Comparison of ENCODE assay signal across 18 cellular contexts in genomic region chr5:150338546-150338945, GRCh38. TPM values are rescaled to one million over a fixed set of nuclear protein-coding genes. Genes with fewer than 3 reads are reported as not detected.
DNase-seq lines count a peak whose midpoint lies in the region; ATAC-seq, FAIRE-seq and TF ChIP-seq lines count a peak whose summit lies in the region.
"Had no signal": no experiment of that assay in that cellular context is flagged by ENCODE, and none has a peak within 500 bp of the region (broad histone marks: within the 10 kb centered on the region; RNA-seq: fewer than 3 reads in every experiment).

No MANE protein-coding gene starts in this region.

- H3K9ac ChIP-seq in BLaER1 (peak overlapping the region; percentile 34; the same call in 1 of the 2 replicates), K562 (ENCODE audit: insufficient read depth in 1 of 2, low read depth in 2 of 2, low read length in 2 of 2) (no peak overlapping the region)

- no peak for TF ChIP-seq EP300 in K562 (IDR thresholded peaks at IDR 0.05; ENCODE audit: low read length)

- in situ Hi-C loops in K562 (cut with MboI): no loop called here

- BruUV-seq in K562 (replicated peaks; lab: Mats Ljungman, UMichigan): no TSS peak

- DNase-seq in K562 (ENCODE audit: extremely low read depth in 1 of 4, low spot score in 3 of 4) (no peak), myocyte (ENCODE audit: low read depth) (peak; percentile 85), spleen (peak; percentile 12), activated gamma-delta T cell treated with Interleukin-2 at 50 U/mL for 16 hours (no peak), NCI-H128 (lab: John Stamatoyannopoulos, UW; ENCODE audit: unreplicated experiment) (no peak), NCI-H1105 (lab: John Stamatoyannopoulos, UW) (no peak)
- DNase-seq: GOT3, NCI-H1092 treated with DMSO at 0.1 percent for 48 hours, NCI-H187, NCI-H2171, NCI-H446 treated with DMSO at 0.1 percent for 48 hours, Peyer's patch, SHP77 treated with DMSO at 0.1 percent for 48 hours had no signal

- POLR2A ChIA-PET in K562 (lab: Yijun Ruan, JAX): no interaction called here

- H4K20me1 ChIP-seq in BLaER1 (no peaks in the 10 kb centered on the region), K562 (replicated peaks; ENCODE audit: control insufficient read depth, insufficient read depth, low read length) (no peaks in the 10 kb centered on the region)

- 0 out of 2 replicates have a peak, but pooled peaks cover 5% of the 10 kb centered on the region for H3K9me3 ChIP-seq in BLaER1
- no peaks in the 10 kb centered on the region for H3K9me3 ChIP-seq in K562 (replicated peaks; ENCODE audit: control insufficient read depth, insufficient read depth, low read depth, low read length)
- no peaks in the 10 kb centered on the region for H3K9me3 ChIP-seq in spleen
- H3K9me3 ChIP-seq: Peyer's patch had no signal

- WGBS in K562 (ENCODE audit: insufficient coverage, low coverage, missing lambda C conversion rate): 23% methylated on average over 11 of the region's 11 CpGs
- WGBS in spleen, 5 donors: 89 to 99% (median 91%) methylated on average over 11 of the region's 11 CpGs

- H3K79me2 ChIP-seq in K562 (ENCODE audit: control insufficient read depth, insufficient read depth, low read length): no peaks in the 10 kb centered on the region

- H3K27ac ChIP-seq in BLaER1 (peak overlapping the region; percentile 72), K562 (ENCODE audit: extremely low read depth, low read depth, low read length) (no peak overlapping the region), spleen (no peak overlapping the region)
- H3K27ac ChIP-seq: HL-60, Peyer's patch had no signal

- H3K4me2 ChIP-seq in BLaER1: peak overlapping the region; percentile 66
- no peak overlapping the region for H3K4me2 ChIP-seq in K562 (ENCODE audit: insufficient read depth, low read length)

- no peak overlapping the region for H3K4me3 ChIP-seq in BLaER1
- H3K4me3 ChIP-seq in K562: no peak overlapping the region
- no peak overlapping the region for H3K4me3 ChIP-seq in spleen
- H3K4me3 ChIP-seq: GM12878, Peyer's patch had no signal

- intact Hi-C loops in K562 (cut with micrococcal nuclease) (no loop called here), spleen (cut with DNase I; ENCODE audit: low total_unique reads) (no loop called here)

- TF ChIP-seq CTCF in K562 (IDR thresholded peaks at IDR 0.05 in 2 of 3, conservative IDR thresholded peaks at IDR 0.05 in 1 of 3; ENCODE audit: insufficient read depth in 2 of 3, low read depth in 1 of 3, low read length in 3 of 3) (no peak), spleen (IDR thresholded peaks at IDR 0.05 in 8 of 11, conservative IDR thresholded peaks at IDR 0.05 in 3 of 11) (no peak)

- CTCF ChIA-PET in K562 (lab: Yijun Ruan, JAX; ENCODE audit: low intra/inter-chr PET ratio): no interaction called here

- peak; percentile 39; the same call in 1 of the 3 replicates for ATAC-seq in K562
- ATAC-seq in GM18873 (IDR thresholded peaks at IDR 0.05; ENCODE audit: low FRiP score, unreplicated experiment): no peak
- ATAC-seq: GM12878 had no signal

- H3K9me1 ChIP-seq in K562 (ENCODE audit: control insufficient read depth, insufficient read depth, low read length): no peaks in the 10 kb centered on the region

- no peaks in the 10 kb centered on the region for H3K36me3 ChIP-seq in BLaER1
- H3K36me3 ChIP-seq in K562 (ENCODE audit: control insufficient read depth, insufficient read depth, low read length): no peaks in the 10 kb centered on the region
- H3K36me3 ChIP-seq in spleen: no peaks in the 10 kb centered on the region
- H3K36me3 ChIP-seq: Peyer's patch had no signal

- no peak for FAIRE-seq in K562 (lab: Jason Lieb, UNC)
- FAIRE-seq: GM12878 had no signal

- H2AFZ ChIP-seq in K562 (ENCODE audit: low read depth, low read length): no peak overlapping the region

- TF ChIP-seq POLR2A in K562 (conservative IDR thresholded peaks at IDR 0.05): no peak
- TF ChIP-seq POLR2A in spleen (IDR thresholded peaks at IDR 0.05): no peak

- H3K4me1 ChIP-seq in BLaER1: peaks cover 47% of the 10 kb centered on the region
- H3K4me1 ChIP-seq in K562 (replicated peaks in 1 of 2; ENCODE audit: control insufficient read depth in 2 of 2, insufficient read depth in 2 of 2, low read length in 2 of 2): no peaks in the 10 kb centered on the region
- no peaks in the 10 kb centered on the region for H3K4me1 ChIP-seq in spleen
- H3K4me1 ChIP-seq: Peyer's patch had no signal

- TF ChIP-seq RAD21 in K562 (CRISPR knock-in tag; conservative IDR thresholded peaks at IDR 0.05 in 1 of 2, IDR thresholded peaks at IDR 0.05 in 1 of 2): no peak

- H3K27me3 ChIP-seq in BLaER1 (no peaks in the 10 kb centered on the region), K562 (ENCODE audit: control insufficient read depth in 2 of 2, insufficient read depth in 2 of 2, low read length in 2 of 2) (peaks cover 7 to 24% of the 10 kb centered on the region in 2 experiments), spleen (replicated peaks in 1 of 7) (no peaks in the 10 kb centered on the region)
- H3K27me3 ChIP-seq: Peyer's patch had no signal

TF ChIP-seq in K562, 482 proteins besides CTCF, POLR2A, EP300 and RAD21 (continues in another document):
- TF ChIP-seq RFX7 (CRISPR knock-in tag; IDR thresholded peaks at IDR 0.05): no peak

RNA-seq across cellular contexts. Expression of gene TCOF1, which starts 19.0 kb away (rescaled TPM):
- total RNA-seq in K562 (2011; cell fraction: chromatin; rRNA removed; ENCODE audit: low replicate concordance): 85.2 and 176 TPM in 2 replicates
- 76.1 and 89.9 TPM in 2 replicates for total RNA-seq in K562 (2011; cell fraction: nucleolus; rRNA removed)
- total RNA-seq in K562 (2011; cell fraction: nucleoplasm; rRNA removed): 70.8 and 76.0 TPM in 2 replicates
- total RNA-seq in K562 (2014; rRNA removed) (75.9 and 93.5 TPM in 2 replicates), K562 (2014; rRNA removed; fragmentation: Illumina TruSeq; extraction: Trizol) (49.7 and 61.8 TPM in 2 replicates), K562 (2015; rRNA removed; fragmentation: Illumina TruSeq; extraction: Trizol) (61.7 and 65.3 TPM in 2 replicates), K562 (2021) (122 and 134 TPM in 2 replicates), myocyte (24.8 and 33.4 TPM in 2 replicates), spleen (10 to 100 TPM; 31.8 to 44.3 (median 34.8) TPM)
- polyA plus RNA-seq in K562 (2011; rRNA removed) (20.7 and 23.9 TPM in 2 replicates), K562 (2014; fragmentation: Illumina TruSeq; extraction: Trizol) (98.6 and 113 TPM in 2 replicates), K562 (2014; fragmentation: Nextera tagmentation; extraction: Ambion mirVana) (10 to 100 TPM in 1 of 2 experiments, 1 to 10 TPM in 1; 9.8 to 17.3 TPM), K562 (2014; rRNA removed) (53.9 and 64.1 TPM in 2 replicates), spleen (10 to 100 TPM; 15.3 to 20.1 (median 19.0) TPM)
- polyA plus RNA-seq in K562 (2011; cell fraction: cytosol; rRNA removed): 20.8 and 26.5 TPM in 2 replicates
- 58.2 and 91.5 TPM in 2 replicates for polyA plus RNA-seq in K562 (2011; cell fraction: nucleus; rRNA removed)
- 49.5 and 79.5 TPM in 2 replicates for polyA plus RNA-seq in K562 (2012)
- 20.0 and 23.5 TPM in 2 replicates for polyA minus RNA-seq in K562 (2011; rRNA and poly(A)+ RNA removed)
- 44.1 and 48.4 TPM in 2 replicates for polyA minus RNA-seq in K562 (2011; cell fraction: cytosol; rRNA and poly(A)+ RNA removed)
- 32.2 and 34.8 TPM in 2 replicates for polyA minus RNA-seq in K562 (2011; cell fraction: nucleus; rRNA and poly(A)+ RNA removed)
- 15.3 TPM for polyA plus RNA-seq in myocyte (2012)

RNA-seq across cellular contexts. Expression of gene ARSI, which starts 35.8 kb away (rescaled TPM):
- total RNA-seq in K562 (2011; cell fraction: chromatin; rRNA removed; ENCODE audit: low replicate concordance): not detected in 2 replicates
- 0.26 TPM in 1 of 2 replicates, not detected in the other for total RNA-seq in K562 (2011; cell fraction: nucleolus; rRNA removed)
- total RNA-seq in K562 (2011; cell fraction: nucleoplasm; rRNA removed): not detected in 2 replicates
- total RNA-seq in K562 (2014; rRNA removed): 0.12 TPM in 1 of 2 replicates, not detected in the other
- not detected in 2 replicates for total RNA-seq in K562 (2014; rRNA removed; fragmentation: Illumina TruSeq; extraction: Trizol)
- total RNA-seq in K562 (2015; rRNA removed; fragmentation: Illumina TruSeq; extraction: Trizol): not detected in 2 replicates
- 0.04 TPM in 2 replicates for total RNA-seq in K562 (2021)
- polyA plus RNA-seq in K562 (2011; rRNA removed): 0.07 TPM in 1 of 2 replicates, not detected in the other
- polyA plus RNA-seq in K562 (2011; cell fraction: cytosol; rRNA removed): 0.16 TPM in 1 of 2 replicates, not detected in the other
- polyA plus RNA-seq in K562 (2011; cell fraction: nucleus; rRNA removed): not detected in 2 replicates
- 0.08 TPM in 1 of 2 replicates, not detected in the other for polyA plus RNA-seq in K562 (2012)
- not detected in 2 replicates for polyA plus RNA-seq in K562 (2014; fragmentation: Illumina TruSeq; extraction: Trizol)
- polyA plus RNA-seq in K562 (2014; fragmentation: Nextera tagmentation; extraction: Ambion mirVana): not detected
- not detected in 2 replicates for polyA plus RNA-seq in K562 (2014; rRNA removed)
- polyA minus RNA-seq in K562 (2011; rRNA and poly(A)+ RNA removed): not detected in 2 replicates
- not detected in 2 replicates for polyA minus RNA-seq in K562 (2011; cell fraction: cytosol; rRNA and poly(A)+ RNA removed)
- not detected in 2 replicates for polyA minus RNA-seq in K562 (2011; cell fraction: nucleus; rRNA and poly(A)+ RNA removed)
- 1.7 and 2.4 TPM in 2 replicates for total RNA-seq in myocyte
- polyA plus RNA-seq in myocyte (2012): 1.1 TPM
- 1 to 10 TPM in 5 of 7 donors, under 1 TPM in 2; 0.67 to 3.8 (median 1.1) TPM for total RNA-seq in spleen
- polyA plus RNA-seq in spleen: under 1 TPM; 0.07 to 0.38 (median 0.30) TPM
- total RNA-seq: GM12878, Peyer's patch had no signal
- polyA plus RNA-seq: CD14-positive monocyte, GM12878 had no signal

RNA-seq across cellular contexts. Expression of gene CAMK2A, which starts 49.0 kb away (rescaled TPM):
- 0.19 TPM in 1 of 2 replicates, not detected in the other for total RNA-seq in K562 (2011; cell fraction: chromatin; rRNA removed; ENCODE audit: low replicate concordance)
- 0.17 TPM in 1 of 2 replicates, not detected in the other for total RNA-seq in K562 (2011; cell fraction: nucleolus; rRNA removed)
- total RNA-seq in K562 (2011; cell fraction: nucleoplasm; rRNA removed): 0.07 TPM in 1 of 2 replicates, not detected in the other
- total RNA-seq in K562 (2014; rRNA removed) (0.18 TPM in 1 of 2 replicates, not detected in the other), K562 (2014; rRNA removed; fragmentation: Illumina TruSeq; extraction: Trizol) (not detected in 2 replicates), K562 (2015; rRNA removed; fragmentation: Illumina TruSeq; extraction: Trizol) (0.04 TPM in 2 replicates), K562 (2021) (0.13 TPM in 1 of 2 replicates, not detected in the other), myocyte (5.0 and 8.6 TPM in 2 replicates), spleen (1 to 10 TPM in 2 of 7 donors, under 1 TPM in 4, not detected in 1; 0.32 to 1.1 (median 0.73) TPM)
- polyA plus RNA-seq in K562 (2011; rRNA removed) (not detected in 2 replicates), K562 (2014; fragmentation: Illumina TruSeq; extraction: Trizol) (0.10 TPM in 1 of 2 replicates, not detected in the other), K562 (2014; fragmentation: Nextera tagmentation; extraction: Ambion mirVana) (not detected), K562 (2014; rRNA removed) (0.01 and 0.28 TPM in 2 replicates), spleen (under 1 TPM in 2 of 3 donors, not detected in 1; 0.03 to 0.10 TPM)
- not detected in 2 replicates for polyA plus RNA-seq in K562 (2011; cell fraction: cytosol; rRNA removed)
- polyA plus RNA-seq in K562 (2011; cell fraction: nucleus; rRNA removed): 0.11 TPM in 2 replicates
- 0.05 and 0.24 TPM in 2 replicates for polyA plus RNA-seq in K562 (2012)
- polyA minus RNA-seq in K562 (2011; rRNA and poly(A)+ RNA removed): not detected in 2 replicates
- polyA minus RNA-seq in K562 (2011; cell fraction: cytosol; rRNA and poly(A)+ RNA removed): not detected in 2 replicates
- polyA minus RNA-seq in K562 (2011; cell fraction: nucleus; rRNA and poly(A)+ RNA removed): 0.22 TPM in 1 of 2 replicates, not detected in the other
- polyA plus RNA-seq in myocyte (2012): 3.0 TPM
- polyA plus RNA-seq: CD14-positive monocyte, GM12878 had no signal

Comparison
In these comparisons a context has a peak if more than half of its experiments do, and no peak if none do; other contexts are left out.
1. DNase-seq: peak in myocyte (single experiment) and spleen (single experiment); none in K562 (0 of 4), activated gamma-delta T cell treated with Interleukin-2 at 50 U/mL for 16 hours (single experiment), NCI-H128 (single experiment) and NCI-H1105 (single experiment).